Comparison of ENCODE assay signal across 2 cellular contexts in the genomic region with DNA sequence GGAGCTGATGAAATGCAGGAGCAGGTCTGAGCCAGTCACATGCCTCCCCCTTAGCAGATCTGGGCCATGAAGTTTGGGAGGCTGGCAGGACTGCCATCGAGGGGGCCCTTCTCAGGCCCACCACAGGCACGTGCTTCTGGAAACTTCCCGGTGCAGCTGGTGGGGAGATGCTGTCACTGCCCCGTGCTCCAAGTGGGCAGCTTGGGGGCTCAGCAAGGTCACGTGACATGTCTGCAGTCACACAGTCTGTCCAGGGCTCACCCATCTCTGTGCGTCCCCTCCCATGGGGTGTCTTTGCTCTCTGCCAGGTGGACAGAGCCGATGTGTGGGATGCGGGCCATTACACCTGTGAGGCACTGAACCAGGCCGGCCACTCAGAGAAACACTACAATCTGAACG.
A peak's percentile ranks its signal among the peaks of the same experiment; 100 is the strongest.
TF ChIP-seq lines count a peak whose summit lies in the region.

No MANE protein-coding gene starts in this region.

TF ChIP-seq in GM23338, 12 proteins besides CTCF, POLR2A, EP300 and RAD21 (continues in another document):
- TF ChIP-seq ZNF462 (CRISPR knock-in tag; IDR thresholded peaks at IDR 0.05) (no peak), EZH2phosphoT487 (IDR thresholded peaks at IDR 0.05; ENCODE audit: unreplicated experiment) (no peak), REST (IDR thresholded peaks at IDR 0.05; ENCODE audit: unreplicated experiment) (no peak), POLR2AphosphoS5 (IDR thresholded peaks at IDR 0.05; ENCODE audit: low read depth) (no peak), CREB1 (CRISPR knock-in tag; IDR thresholded peaks at IDR 0.05; ENCODE audit: low read depth) (no peak), EZH2 (IDR thresholded peaks at IDR 0.05; ENCODE audit: low read depth, unreplicated experiment) (no peak), ZNF331 (CRISPR knock-in tag; IDR thresholded peaks at IDR 0.05; ENCODE audit: low read depth) (no peak), ZNF114 (CRISPR knock-in tag; IDR thresholded peaks at IDR 0.05) (no peak), JUNB (IDR thresholded peaks at IDR 0.05; ENCODE audit: unreplicated experiment) (no peak)
- TF ChIP-seq, protein P1, sequence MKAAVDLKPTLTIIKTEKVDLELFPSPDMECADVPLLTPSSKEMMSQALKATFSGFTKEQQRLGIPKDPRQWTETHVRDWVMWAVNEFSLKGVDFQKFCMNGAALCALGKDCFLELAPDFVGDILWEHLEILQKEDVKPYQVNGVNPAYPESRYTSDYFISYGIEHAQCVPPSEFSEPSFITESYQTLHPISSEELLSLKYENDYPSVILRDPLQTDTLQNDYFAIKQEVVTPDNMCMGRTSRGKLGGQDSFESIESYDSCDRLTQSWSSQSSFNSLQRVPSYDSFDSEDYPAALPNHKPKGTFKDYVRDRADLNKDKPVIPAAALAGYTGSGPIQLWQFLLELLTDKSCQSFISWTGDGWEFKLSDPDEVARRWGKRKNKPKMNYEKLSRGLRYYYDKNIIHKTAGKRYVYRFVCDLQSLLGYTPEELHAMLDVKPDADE (IDR thresholded peaks at IDR 0.05), result no peak

TF ChIP-seq in K562, 482 proteins besides CTCF, POLR2A, EP300 and RAD21:
- TF ChIP-seq, protein P2, sequence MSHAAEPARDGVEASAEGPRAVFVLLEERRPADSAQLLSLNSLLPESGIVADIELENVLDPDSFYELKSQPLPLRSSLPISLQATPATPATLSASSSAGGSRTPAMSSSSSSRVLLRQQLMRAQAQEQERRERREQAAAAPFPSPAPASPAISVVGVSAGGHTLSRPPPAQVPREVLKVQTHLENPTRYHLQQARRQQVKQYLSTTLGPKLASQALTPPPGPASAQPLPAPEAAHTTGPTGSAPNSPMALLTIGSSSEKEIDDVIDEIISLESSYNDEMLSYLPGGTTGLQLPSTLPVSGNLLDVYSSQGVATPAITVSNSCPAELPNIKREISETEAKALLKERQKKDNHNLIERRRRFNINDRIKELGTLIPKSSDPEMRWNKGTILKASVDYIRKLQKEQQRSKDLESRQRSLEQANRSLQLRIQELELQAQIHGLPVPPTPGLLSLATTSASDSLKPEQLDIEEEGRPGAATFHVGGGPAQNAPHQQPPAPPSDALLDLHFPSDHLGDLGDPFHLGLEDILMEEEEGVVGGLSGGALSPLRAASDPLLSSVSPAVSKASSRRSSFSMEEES (CRISPR knock-in tag; IDR thresholded peaks at IDR 0.05), result peak; percentile 88
- TF ChIP-seq MBD1 (CRISPR knock-in tag; IDR thresholded peaks at IDR 0.05), result no peak
- TF ChIP-seq CBFA2T2 (conservative IDR thresholded peaks at IDR 0.05), result 0 out of 2 replicates have a peak, but pooled peaks have one; percentile 19
- TF ChIP-seq, protein P3, sequence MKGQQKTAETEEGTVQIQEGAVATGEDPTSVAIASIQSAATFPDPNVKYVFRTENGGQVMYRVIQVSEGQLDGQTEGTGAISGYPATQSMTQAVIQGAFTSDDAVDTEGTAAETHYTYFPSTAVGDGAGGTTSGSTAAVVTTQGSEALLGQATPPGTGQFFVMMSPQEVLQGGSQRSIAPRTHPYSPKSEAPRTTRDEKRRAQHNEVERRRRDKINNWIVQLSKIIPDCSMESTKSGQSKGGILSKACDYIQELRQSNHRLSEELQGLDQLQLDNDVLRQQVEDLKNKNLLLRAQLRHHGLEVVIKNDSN (CRISPR knock-in tag; IDR thresholded peaks at IDR 0.05), result peak; percentile 70
- TF ChIP-seq NCOA2 (IDR thresholded peaks at IDR 0.05; ENCODE audit: partially characterized antibody in 2 of 2), result no peak
- 0 out of 2 replicates have a peak, but pooled peaks have one; percentile 5 for TF ChIP-seq BHLHE40 (IDR thresholded peaks at IDR 0.05; ENCODE audit: low read length)
- TF ChIP-seq BCLAF1 (IDR thresholded peaks at IDR 0.05; ENCODE audit: borderline replicate concordance in 1 of 2, control insufficient read depth in 1 of 2, low read depth in 2 of 2, low read length in 1 of 2), result no peak
- no peak for TF ChIP-seq CHAMP1 (IDR thresholded peaks at IDR 0.05)
- no peak for TF ChIP-seq ARID1B (IDR thresholded peaks at IDR 0.05)
- TF ChIP-seq RAD51 (IDR thresholded peaks at IDR 0.05; ENCODE audit: borderline replicate concordance, low read depth), result peak; percentile 79
- peak; percentile 46; the same call in 1 of the 2 replicates for TF ChIP-seq USF2 (CRISPR knock-in tag; IDR thresholded peaks at IDR 0.05)
- TF ChIP-seq TOE1 (IDR thresholded peaks at IDR 0.05; ENCODE audit: borderline replicate concordance), result peak; percentile 56; the same call in 1 of the 2 replicates
- no peak for TF ChIP-seq TOE1 (CRISPR knock-in tag; IDR thresholded peaks at IDR 0.05; ENCODE audit: borderline replicate concordance, low read depth)
